7 cellular contexts compared by ENCODE assay signal in genomic region chr11:2089536-2090165, GRCh38. TPM values are rescaled to one million over a fixed set of nuclear protein-coding genes. Genes with fewer than 3 reads are reported as not detected.
DNase-seq lines count a peak whose midpoint lies in the region; ATAC-seq and TF ChIP-seq lines count a peak whose summit lies in the region.

No MANE protein-coding gene starts in this region.

- POLR2A ChIA-PET in activated CD8-positive, alpha-beta T cell treated with anti-CD3 and anti-CD28 coated beads, Interleukin-2, amount 10 ng/mL, durations not matched to agents 7 days and 5 days (lab: Charles Lee), result no interaction called here

- CTCF ChIA-PET in activated CD8-positive, alpha-beta T cell treated with anti-CD3 and anti-CD28 coated beads, Interleukin-2, amount 10 ng/mL, durations not matched to agents 7 days and 5 days (lab: Charles Lee), result interaction anchor here (0.6 to 1.5 kb wide), 4 partner anchors 11 to 62 kb away, joined by 3 to 6 read pairs (median 4); no protein-coding TSS in a partner anchor

- H3K27ac ChIP-seq in uterus, result no peak overlapping the region

- H3K4me3 ChIP-seq in GM12865 (ENCODE audit: low read depth, low read length), result no peak overlapping the region
- H3K4me3 ChIP-seq in uterus, result no peak overlapping the region

- peak; percentile 92 for ATAC-seq in activated CD8-positive, alpha-beta T cell treated with anti-CD3 and anti-CD28 coated beads, Interleukin-2, amount 10 ng/mL, durations not matched to agents 7 days and 5 days

- peaks cover 7% of the 10 kb centered on the region for H3K27me3 Mint-ChIP-seq in activated CD8-positive, alpha-beta T cell treated with anti-CD3 and anti-CD28 coated beads, Interleukin-2, amount 10 ng/mL, durations not matched to agents 7 days and 5 days (ENCODE audit: low read depth)

- no peaks in the 10 kb centered on the region for H3K27me3 ChIP-seq in uterus

- H3K4me1 ChIP-seq in uterus, result no peaks in the 10 kb centered on the region

- H3K36me3 ChIP-seq in uterus, result no peaks in the 10 kb centered on the region

- no peaks in the 10 kb centered on the region for H3K9me3 Mint-ChIP-seq in activated CD8-positive, alpha-beta T cell treated with anti-CD3 and anti-CD28 coated beads, Interleukin-2, amount 10 ng/mL, durations not matched to agents 7 days and 5 days (ENCODE audit: insufficient read depth)

- TF ChIP-seq CTCF in GM12865 (IDR thresholded peaks at IDR 0.05; ENCODE audit: insufficient read depth, low read depth, low read length, missing control alignments) (no peak), uterus (IDR thresholded peaks at IDR 0.05) (no peak)

- intact Hi-C loops in uterus (cut with DNase I; ENCODE audit: low total_unique reads), result no loop called here

- no peaks in the 10 kb centered on the region for H3K36me3 Mint-ChIP-seq in activated CD8-positive, alpha-beta T cell treated with anti-CD3 and anti-CD28 coated beads, Interleukin-2, amount 10 ng/mL, durations not matched to agents 7 days and 5 days (ENCODE audit: low read depth)

- DNase-seq in GM12865 (ENCODE audit: low read depth) (peak; percentile 50), M059J (ENCODE audit: low read depth) (peak; percentile 42), kidney tubule cell (ENCODE audit: low spot score) (peak; percentile 17), uterus (no peak), NCI-H2081 (lab: John Stamatoyannopoulos, UW) (no peak)
- peak; percentile 44 for DNase-seq in activated CD8-positive, alpha-beta T cell treated with anti-CD3 and anti-CD28 coated beads, Interleukin-2, amount 10 ng/mL, durations not matched to agents 7 days and 5 days
- no peak for DNase-seq in effector CD4-positive, alpha-beta T cell

- no peak for TF ChIP-seq POLR2A in uterus (IDR thresholded peaks at IDR 0.05)

- no peak overlapping the region for H3K27ac Mint-ChIP-seq in activated CD8-positive, alpha-beta T cell treated with anti-CD3 and anti-CD28 coated beads, Interleukin-2, amount 10 ng/mL, durations not matched to agents 7 days and 5 days

- no peak overlapping the region for H3K4me3 Mint-ChIP-seq in activated CD8-positive, alpha-beta T cell treated with anti-CD3 and anti-CD28 coated beads, Interleukin-2, amount 10 ng/mL, durations not matched to agents 7 days and 5 days

- H3K9me3 ChIP-seq in uterus, result peaks cover 0 to under 1% of the 10 kb centered on the region in 2 donors

- H3K4me1 Mint-ChIP-seq in activated CD8-positive, alpha-beta T cell treated with anti-CD3 and anti-CD28 coated beads, Interleukin-2, amount 10 ng/mL, durations not matched to agents 7 days and 5 days (ENCODE audit: low read depth), result peaks cover 3% of the 10 kb centered on the region

RNA-seq across cellular contexts. Expression of gene IGF2, which starts 49.5 kb away (rescaled TPM):
- total RNA-seq in M059J (2014; rRNA removed; shearing (Covaris generic)), result 0.02 and 0.07 TPM in 2 replicates
- total RNA-seq in activated CD8-positive, alpha-beta T cell treated with anti-CD3 and anti-CD28 coated beads, Interleukin-2, amount 10 ng/mL, durations not matched to agents 7 days and 5 days, result not detected
- total RNA-seq in uterus, result 100 to 1,000 TPM in 3 of 4 donors, 10 to 100 TPM in 1; 54.1 to 347 (median 188) TPM

Comparison
In these comparisons a context has a peak if more than half of its experiments do, and no peak if none do; other contexts are left out.
1. DNase-seq: peak in GM12865 (single experiment), M059J (single experiment), activated CD8-positive, alpha-beta T cell treated with anti-CD3 and anti-CD28 coated beads, Interleukin-2, amount 10 ng/mL, durations not matched to agents 7 days and 5 days (single experiment) and kidney tubule cell (single experiment); none in uterus (0 of 2), effector CD4-positive, alpha-beta T cell (single experiment) and NCI-H2081 (0 of 2).
2. RNA of gene IGF2, which starts 49.5 kb away (total RNA-seq): 54.1 to 347 TPM in uterus; 0.02 to 0.07 TPM in M059J and not detected in activated CD8-positive, alpha-beta T cell treated with anti-CD3 and anti-CD28 coated beads, Interleukin-2, amount 10 ng/mL, durations not matched to agents 7 days and 5 days; every median in the first group is over 10 times any median in the second.